Comparison of ENCODE assay signal across 13 cellular contexts in the genomic region with DNA sequence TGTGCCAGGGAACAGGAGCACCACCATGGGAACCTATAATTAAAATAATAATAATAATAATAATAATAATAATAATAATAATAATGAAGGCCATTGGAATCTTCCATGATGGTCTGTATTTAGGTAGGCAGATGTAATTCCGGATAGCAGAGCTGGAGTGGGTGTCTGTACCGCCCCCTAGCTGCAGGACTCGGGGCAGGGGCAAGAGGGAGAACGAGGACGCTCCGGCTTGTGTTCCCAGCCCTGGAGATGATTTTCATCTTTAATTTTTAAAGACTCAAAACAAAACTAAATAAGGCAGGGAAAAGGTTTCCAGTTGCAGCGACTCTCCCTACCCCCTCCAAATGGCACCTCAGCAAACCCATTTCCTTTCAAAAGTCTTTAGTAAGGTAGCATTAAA.
DNase-seq lines count a peak whose midpoint lies in the region; ATAC-seq, FAIRE-seq and TF ChIP-seq lines count a peak whose summit lies in the region.
"Had no signal": no experiment of that assay in that cellular context is flagged by ENCODE, and none has a peak within 500 bp of the region (broad histone marks: within the 10 kb centered on the region; RNA-seq: fewer than 3 reads in every experiment).

No MANE protein-coding gene starts in this region.

- H3K27ac ChIP-seq in endodermal cell (ENCODE audit: low read depth, low read length), result no peak overlapping the region
- H3K27ac ChIP-seq: psoas muscle, upper lobe of right lung had no signal

- H3K27me3 ChIP-seq in endodermal cell (ENCODE audit: control insufficient read depth, insufficient read depth, low read length, poor library complexity, severe bottlenecking), result no peaks in the 10 kb centered on the region

- no peaks in the 10 kb centered on the region for H3K4me1 Mint-ChIP-seq in stimulated activated naive CD8-positive, alpha-beta T cell treated with anti-CD3 and anti-CD28 coated beads, Interleukin-15, amount 100 ng/mL, for 72 hours
- peaks cover 10% of the 10 kb centered on the region for H3K4me1 Mint-ChIP-seq in endodermal cell

- H3K4me3 Mint-ChIP-seq in stimulated activated naive CD8-positive, alpha-beta T cell treated with anti-CD3 and anti-CD28 coated beads, Interleukin-15, amount 100 ng/mL, for 72 hours, result no peak overlapping the region
- H3K4me3 Mint-ChIP-seq in endodermal cell, result no peak overlapping the region

- TF ChIP-seq CTCF in endodermal cell (conservative IDR thresholded peaks at IDR 0.05), result peak; percentile 88

- H3K36me3 Mint-ChIP-seq in endodermal cell (ENCODE audit: low read depth), result no peaks in the 10 kb centered on the region
- H3K36me3 Mint-ChIP-seq: activated naive CD4-positive, alpha-beta T cell treated with anti-CD3 and anti-CD28 coated beads, Interleukin-2, amount 50 U/mL, for 24 hours had no signal

- H3K27ac Mint-ChIP-seq in stimulated activated naive CD8-positive, alpha-beta T cell treated with anti-CD3 and anti-CD28 coated beads, Interleukin-15, amount 100 ng/mL, for 72 hours, result no peak overlapping the region
- H3K27ac Mint-ChIP-seq in endodermal cell, result no peak overlapping the region
- H3K27ac Mint-ChIP-seq: activated naive CD4-positive, alpha-beta T cell treated with anti-CD3 and anti-CD28 coated beads, Interleukin-2, amount 50 U/mL, for 24 hours had no signal

- no peak overlapping the region for H3K9ac ChIP-seq in endodermal cell (ENCODE audit: extremely low read depth, low read length, poor library complexity, severe bottlenecking)

- H3K4me3 ChIP-seq in endodermal cell (ENCODE audit: low read length), result no peak overlapping the region
- H3K4me3 ChIP-seq: psoas muscle, upper lobe of right lung had no signal

- no peaks in the 10 kb centered on the region for H3K9me3 Mint-ChIP-seq in stimulated activated naive CD8-positive, alpha-beta T cell treated with anti-CD3 and anti-CD28 coated beads, Interleukin-15, amount 100 ng/mL, for 72 hours
- H3K9me3 Mint-ChIP-seq in endodermal cell, result no peaks in the 10 kb centered on the region
- H3K9me3 Mint-ChIP-seq: activated naive CD4-positive, alpha-beta T cell treated with anti-CD3 and anti-CD28 coated beads, Interleukin-2, amount 50 U/mL, for 24 hours had no signal

- ATAC-seq in stimulated activated naive CD8-positive, alpha-beta T cell treated with anti-CD3 and anti-CD28 coated beads, Interleukin-15, Interleukin-2, amounts not matched to agents 100 U/mL and 50 U/mL, for 24 hours, result no peak
- no peak for ATAC-seq in stimulated activated naive CD8-positive, alpha-beta T cell treated with anti-CD3 and anti-CD28 coated beads, Interleukin-15, amount 100 ng/mL, for 72 hours
- ATAC-seq: psoas muscle, upper lobe of right lung had no signal

- H3K9me3 ChIP-seq in endodermal cell (ENCODE audit: control insufficient read depth, low read length), result no peaks in the 10 kb centered on the region
- H3K9me3 ChIP-seq: psoas muscle, upper lobe of right lung had no signal

- FAIRE-seq in frontal cortex (lab: Jason Lieb, UNC), result no peak
- FAIRE-seq: endothelial cell of umbilical vein had no signal

- H3K27me3 Mint-ChIP-seq in stimulated activated naive CD8-positive, alpha-beta T cell treated with anti-CD3 and anti-CD28 coated beads, Interleukin-15, amount 100 ng/mL, for 72 hours, result peaks cover 20% of the 10 kb centered on the region
- H3K27me3 Mint-ChIP-seq in endodermal cell (ENCODE audit: insufficient read depth), result peaks cover 2% of the 10 kb centered on the region
- H3K27me3 Mint-ChIP-seq: activated naive CD4-positive, alpha-beta T cell treated with anti-CD3 and anti-CD28 coated beads, Interleukin-2, amount 50 U/mL, for 24 hours had no signal

- peak; percentile 17 for DNase-seq in stimulated activated naive CD8-positive, alpha-beta T cell treated with anti-CD3 and anti-CD28 coated beads, Interleukin-15, Interleukin-2, amounts not matched to agents 100 U/mL and 50 U/mL, for 24 hours
- DNase-seq in stimulated activated naive CD8-positive, alpha-beta T cell treated with anti-CD3 and anti-CD28 coated beads, Interleukin-15, amount 100 ng/mL, for 72 hours, result no peak
- DNase-seq in NCI-H1105 (lab: John Stamatoyannopoulos, UW), result peak; percentile 28
- peak; percentile 87 for DNase-seq in endodermal cell
- no peak for DNase-seq in frontal cortex (ENCODE audit: low spot score in 2 of 2)
- no peak for DNase-seq in D341Med (ENCODE audit: low spot score)
- no peak for DNase-seq in cortex of kidney (lab: John Stamatoyannopoulos, UW)
- DNase-seq in T-helper 1 cell, result no peak
- DNase-seq: C1 segment of cervical spinal cord, psoas muscle, upper lobe of right lung had no signal

- 76% methylated on average over 7 of the region's 7 CpGs; no CpG with 5 or more reads in 1 of the 2 experiments for WGBS in endodermal cell (ENCODE audit: insufficient coverage in 1 of 2, insufficient read length in 1 of 2), 2 experiments

- no peaks in the 10 kb centered on the region for H3K36me3 ChIP-seq in endodermal cell (ENCODE audit: control insufficient read depth, insufficient read depth, low read length)
- H3K36me3 ChIP-seq: upper lobe of right lung had no signal

- H3K4me1 ChIP-seq in endodermal cell (ENCODE audit: control insufficient read depth, insufficient read depth, low read length), result no peaks in the 10 kb centered on the region
- H3K4me1 ChIP-seq: psoas muscle, upper lobe of right lung had no signal

Comparison
In these comparisons a context has a peak if more than half of its experiments do, and no peak if none do; other contexts are left out.
1. DNase-seq: peak in stimulated activated naive CD8-positive, alpha-beta T cell treated with anti-CD3 and anti-CD28 coated beads, Interleukin-15, Interleukin-2, amounts not matched to agents 100 U/mL and 50 U/mL, for 24 hours (single experiment), NCI-H1105 (single experiment) and endodermal cell (single experiment); none in stimulated activated naive CD8-positive, alpha-beta T cell treated with anti-CD3 and anti-CD28 coated beads, Interleukin-15, amount 100 ng/mL, for 72 hours (0 of 2), frontal cortex (0 of 2), D341Med (single experiment), cortex of kidney (single experiment) and T-helper 1 cell (0 of 5).